8 cellular contexts compared by ENCODE assay signal in the genomic region with DNA sequence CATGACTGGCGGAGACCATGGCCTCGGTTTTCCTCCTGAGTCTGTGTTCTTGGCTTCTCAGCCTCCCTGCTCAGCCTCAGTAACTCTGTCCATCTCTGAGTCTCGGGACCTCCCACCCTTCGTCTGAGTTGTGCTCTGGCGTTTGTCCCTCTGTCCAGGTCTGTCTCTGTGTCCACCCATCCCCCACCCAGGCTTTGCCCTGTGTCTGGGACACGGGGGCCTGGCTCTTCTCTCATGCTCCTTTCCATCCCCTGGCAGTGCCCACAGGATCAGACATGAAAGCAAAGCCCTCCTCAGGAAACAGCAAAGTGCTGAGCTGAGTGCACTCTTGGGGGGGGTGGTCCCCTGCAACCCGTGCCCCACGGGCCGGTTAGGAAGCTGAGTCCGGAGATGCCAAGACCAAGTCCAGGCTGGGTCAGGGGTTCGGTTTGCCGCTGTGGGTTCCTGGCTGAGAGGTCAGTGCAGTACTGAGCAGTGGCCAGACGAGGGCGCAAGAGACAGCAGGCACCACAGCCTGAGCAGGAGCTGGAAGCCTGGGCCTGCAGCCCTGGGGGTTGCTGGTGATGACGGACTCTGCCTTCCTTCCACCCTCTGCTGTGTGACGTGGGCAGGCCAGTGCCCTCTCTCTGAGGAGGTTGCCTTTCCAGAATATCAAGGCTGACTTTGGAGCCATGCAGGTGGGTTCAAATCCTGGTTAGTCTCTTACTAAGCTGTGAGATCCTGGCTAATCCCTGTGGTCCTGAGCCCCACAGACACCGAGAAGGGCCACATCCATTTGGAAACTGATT. TPM values are rescaled to one million over a fixed set of nuclear protein-coding genes. Genes with fewer than 3 reads are reported as not detected.
A peak's percentile ranks its signal among the peaks of the same experiment; 100 is the strongest.
DNase-seq lines count a peak whose midpoint lies in the region; ATAC-seq and TF ChIP-seq lines count a peak whose summit lies in the region.

No MANE protein-coding gene starts in this region.

- no peaks in the 10 kb centered on the region for H3F3A ChIP-seq in PC-3 (ENCODE audit: low read length, unreplicated experiment)

- H3K36me3 ChIP-seq in PC-3 (ENCODE audit: low read depth, low read length) (no peaks in the 10 kb centered on the region), esophagus muscularis mucosa (no peaks in the 10 kb centered on the region)
- H3K36me3 ChIP-seq in naive thymus-derived CD4-positive, alpha-beta T cell (ENCODE audit: control insufficient read depth in 2 of 3, insufficient read depth in 3 of 3, low read length in 3 of 3), result no peaks in the 10 kb centered on the region

- intact Hi-C loops in PC-3 (cut with micrococcal nuclease) (no loop called here), esophagus muscularis mucosa (cut with DNase I) (loop anchor here (2.0 kb wide), 1 partner anchor 91 kb away; no protein-coding TSS in a partner anchor)
- intact Hi-C loops in naive thymus-derived CD4-positive, alpha-beta T cell (cut with micrococcal nuclease), result loop anchor here (1.0 to 5.0 kb wide), 6 partner anchors 49 to 162 kb away; a partner anchor contains a TSS

- H3K9me3 ChIP-seq in PC-3 (ENCODE audit: low read length) (no peaks in the 10 kb centered on the region), esophagus muscularis mucosa (no peaks in the 10 kb centered on the region)
- H3K9me3 ChIP-seq in naive thymus-derived CD4-positive, alpha-beta T cell (ENCODE audit: control insufficient read depth in 2 of 3, low read length in 3 of 3), result no peaks in the 10 kb centered on the region

- TF ChIP-seq EP300 in esophagus muscularis mucosa (IDR thresholded peaks at IDR 0.05), result no peak

- ATAC-seq in GM18517 (IDR thresholded peaks at IDR 0.05; ENCODE audit: unreplicated experiment), result peak; percentile 51
- ATAC-seq in HG03342 (IDR thresholded peaks at IDR 0.05; ENCODE audit: unreplicated experiment), result peak; percentile 39
- ATAC-seq in PC-3, result peak; percentile 93
- ATAC-seq in naive thymus-derived CD4-positive, alpha-beta T cell, result peak; percentile 78
- peak; percentile 80 for ATAC-seq in stimulated activated effector memory CD8-positive, alpha-beta T cell treated with anti-CD3 and anti-CD28 coated beads, Interleukin-12 subunit alpha, Interleukin-12 subunit beta, amount 100 ng/mL, for 72 hours

- no peak overlapping the region for H2AFZ ChIP-seq in PC-3 (ENCODE audit: low read length)

- no peaks in the 10 kb centered on the region for H3K79me2 ChIP-seq in PC-3 (ENCODE audit: low read length)

- DNase-seq in AG08396 (ENCODE audit: low spot score), result peak; percentile 93
- DNase-seq in PC-3, result peak; percentile 72
- DNase-seq in activated T-cell treated with anti-CD3 and anti-CD28 coated beads, Interleukin-2, amount 50 U/mL, for 1 hour, result peak; percentile 85
- DNase-seq in esophagus muscularis mucosa (ENCODE audit: extremely low spot score), result no peak
- DNase-seq in naive thymus-derived CD4-positive, alpha-beta T cell, result peak; percentile 65 to 85 (median 76)
- DNase-seq in stimulated activated effector memory CD8-positive, alpha-beta T cell treated with anti-CD3 and anti-CD28 coated beads, Interleukin-12 subunit alpha, Interleukin-12 subunit beta, amount 100 ng/mL, for 72 hours (ENCODE audit: low spot score in 2 of 2), result peak; percentile 82 to 91

- no peaks in the 10 kb centered on the region for H4K20me1 ChIP-seq in PC-3 (ENCODE audit: low read length)

- CTCF ChIA-PET in PC-3 (lab: Charles Lee), result interaction anchor here (0.6 to 0.7 kb wide), 5 partner anchors 21 to 711 kb away, joined by 3 to 6 read pairs (median 4); a partner anchor contains a TSS
- CTCF ChIA-PET in naive thymus-derived CD4-positive, alpha-beta T cell (lab: Charles Lee), result interaction anchor here (0.6 to 3.1 kb wide), 24 partner anchors 12 to 507 kb away, joined by 3 to 21 read pairs (median 3); a partner anchor contains a TSS

- no peak overlapping the region for H3K4me3 ChIP-seq in PC-3 (ENCODE audit: low read length)
- peak overlapping the region in 3 of 4 donors; percentile 3 to 28 (median 11) for H3K4me3 ChIP-seq in esophagus muscularis mucosa
- H3K4me3 ChIP-seq in naive thymus-derived CD4-positive, alpha-beta T cell (ENCODE audit: low read length), result no peak overlapping the region

- H3K9ac ChIP-seq in PC-3 (ENCODE audit: low read length), result no peak overlapping the region

- H3K4me1 ChIP-seq in PC-3 (ENCODE audit: insufficient read depth, low read length) (no peaks in the 10 kb centered on the region), esophagus muscularis mucosa (peaks cover 16 to 56% (median 41%) of the 10 kb centered on the region in 4 donors)
- peaks cover 27 to 38% of the 10 kb centered on the region in 2 donors for H3K4me1 ChIP-seq in naive thymus-derived CD4-positive, alpha-beta T cell (ENCODE audit: control insufficient read depth in 2 of 2, insufficient read depth in 2 of 2, low read length in 2 of 2)

- H3K27ac Mint-ChIP-seq in naive thymus-derived CD4-positive, alpha-beta T cell, result peak overlapping the region; percentile 31 to 86 (median 76)
- H3K27ac Mint-ChIP-seq in stimulated activated effector memory CD8-positive, alpha-beta T cell treated with anti-CD3 and anti-CD28 coated beads, Interleukin-12 subunit alpha, Interleukin-12 subunit beta, amount 100 ng/mL, for 72 hours, result peak overlapping the region; percentile 90

- 22% methylated on average over 8 of the region's 17 CpGs for WGBS in esophagus muscularis mucosa

- BruUV-seq in PC-3 (replicated peaks; lab: Mats Ljungman, UMichigan), result no TSS peak

- H3K27ac ChIP-seq in PC-3 (ENCODE audit: low read length) (no peak overlapping the region), esophagus muscularis mucosa (replicated peaks in 1 of 4) (peak overlapping the region; percentile 20 to 82 (median 68))
- no peak overlapping the region for H3K27ac ChIP-seq in naive thymus-derived CD4-positive, alpha-beta T cell (ENCODE audit: low read depth, low read length)

- no peaks in the 10 kb centered on the region for H3K27me3 Mint-ChIP-seq in naive thymus-derived CD4-positive, alpha-beta T cell

- H3K27me3 ChIP-seq in PC-3 (ENCODE audit: low read length) (no peaks in the 10 kb centered on the region), esophagus muscularis mucosa (no peaks in the 10 kb centered on the region)
- H3K27me3 ChIP-seq in naive thymus-derived CD4-positive, alpha-beta T cell (ENCODE audit: control insufficient read depth in 2 of 2, insufficient read depth in 2 of 2, low read length in 2 of 2), result no peaks in the 10 kb centered on the region

- no peaks in the 10 kb centered on the region for H3K9me3 Mint-ChIP-seq in naive thymus-derived CD4-positive, alpha-beta T cell
- H3K9me3 Mint-ChIP-seq in stimulated activated effector memory CD8-positive, alpha-beta T cell treated with anti-CD3 and anti-CD28 coated beads, Interleukin-12 subunit alpha, Interleukin-12 subunit beta, amount 100 ng/mL, for 72 hours, result no peaks in the 10 kb centered on the region

- H3K4me2 ChIP-seq in PC-3 (ENCODE audit: low read length), result no peak overlapping the region

- H3K9me2 ChIP-seq in PC-3 (replicated peaks; ENCODE audit: low read length), result no peaks in the 10 kb centered on the region

- H3K4me3 Mint-ChIP-seq in naive thymus-derived CD4-positive, alpha-beta T cell, result peak overlapping the region in 2 of 10 donors; percentile 23 to 77
- peak overlapping the region; percentile 70 for H3K4me3 Mint-ChIP-seq in stimulated activated effector memory CD8-positive, alpha-beta T cell treated with anti-CD3 and anti-CD28 coated beads, Interleukin-12 subunit alpha, Interleukin-12 subunit beta, amount 100 ng/mL, for 72 hours

- peaks cover 26 to 64% (median 47%) of the 10 kb centered on the region in 7 donors for H3K4me1 Mint-ChIP-seq in naive thymus-derived CD4-positive, alpha-beta T cell
- H3K4me1 Mint-ChIP-seq in stimulated activated effector memory CD8-positive, alpha-beta T cell treated with anti-CD3 and anti-CD28 coated beads, Interleukin-12 subunit alpha, Interleukin-12 subunit beta, amount 100 ng/mL, for 72 hours, result peaks cover 54% of the 10 kb centered on the region

- no peaks in the 10 kb centered on the region for H3K36me3 Mint-ChIP-seq in naive thymus-derived CD4-positive, alpha-beta T cell
- no peaks in the 10 kb centered on the region for H3K36me3 Mint-ChIP-seq in stimulated activated effector memory CD8-positive, alpha-beta T cell treated with anti-CD3 and anti-CD28 coated beads, Interleukin-12 subunit alpha, Interleukin-12 subunit beta, amount 100 ng/mL, for 72 hours

- TF ChIP-seq CTCF in PC-3 (conservative IDR thresholded peaks at IDR 0.05; ENCODE audit: low read depth, low read length), result peak; percentile 83
- peak; percentile 94 to 99 (median 97) for TF ChIP-seq CTCF in esophagus muscularis mucosa (IDR thresholded peaks at IDR 0.05)

- TF ChIP-seq POLR2A in esophagus muscularis mucosa (IDR thresholded peaks at IDR 0.05; ENCODE audit: low read depth), result no peak

- POLR2A ChIA-PET in PC-3 (lab: Charles Lee; ENCODE audit: unreplicated experiment), result no interaction called here
- POLR2A ChIA-PET in naive thymus-derived CD4-positive, alpha-beta T cell (lab: Charles Lee), result interaction anchor here (0.7 to 1.9 kb wide), 2 partner anchors 51 to 90 kb away, joined by 4 to 6 read pairs; a partner anchor contains a TSS

RNA-seq across cellular contexts. Expression of a gene that starts 2.5 kb away (rescaled TPM):
- total RNA-seq in PC-3 (2014; rRNA removed) (not detected in 2 replicates), esophagus muscularis mucosa (10 to 100 TPM in 2 of 4 donors, 1 to 10 TPM in 2; 3.7 to 26.0 (median 10.2) TPM)
- 10 to 100 TPM in 1 of 5 experiments, 1 to 10 TPM in 1, under 1 TPM in 2, not detected in 1; 0.27 to 53.7 (median 2.7) TPM for total RNA-seq in naive thymus-derived CD4-positive, alpha-beta T cell
- polyA plus RNA-seq in naive thymus-derived CD4-positive, alpha-beta T cell, result not detected

RNA-seq across cellular contexts. Expression of a gene that starts 20.9 kb away (rescaled TPM):
- total RNA-seq in PC-3 (2014; rRNA removed), result 10.1 and 12.4 TPM in 2 replicates
- 1 to 10 TPM; 2.9 to 8.8 (median 4.4) TPM for total RNA-seq in esophagus muscularis mucosa
- total RNA-seq in naive thymus-derived CD4-positive, alpha-beta T cell, result 10 to 100 TPM in 2 of 5 experiments, 1 to 10 TPM in 3; 4.8 to 12.5 (median 6.3) TPM
- polyA plus RNA-seq in naive thymus-derived CD4-positive, alpha-beta T cell, result 1 to 10 TPM; 2.3 to 3.2 TPM

RNA-seq across cellular contexts. Expression of a gene that starts 50.5 kb away (rescaled TPM):
- total RNA-seq in PC-3 (2014; rRNA removed), result 3.3 and 8.9 TPM in 2 replicates
- total RNA-seq in esophagus muscularis mucosa, result 10 to 100 TPM; 17.9 to 35.4 (median 24.8) TPM
- total RNA-seq in naive thymus-derived CD4-positive, alpha-beta T cell, result 100 to 1,000 TPM; 148 to 260 (median 237) TPM
- 100 to 1,000 TPM in 1 of 2 donors, 10 to 100 TPM in 1; 46.6 to 104 TPM for polyA plus RNA-seq in naive thymus-derived CD4-positive, alpha-beta T cell

Comparison
In these comparisons a context has a peak if more than half of its experiments do, and no peak if none do; other contexts are left out.
1. ATAC-seq: peak in every context shown above with its lines; median percentile 93 in PC-3; 80 in stimulated activated effector memory CD8-positive, alpha-beta T cell treated with anti-CD3 and anti-CD28 coated beads, Interleukin-12 subunit alpha, Interleukin-12 subunit beta, amount 100 ng/mL, for 72 hours; 78 in naive thymus-derived CD4-positive, alpha-beta T cell; 51 in GM18517; 39 in HG03342.
2. H3K27ac ChIP-seq: peak in esophagus muscularis mucosa (4 of 4); none in PC-3 (single experiment) and naive thymus-derived CD4-positive, alpha-beta T cell (single experiment).
3. H3K4me3 ChIP-seq: peak in esophagus muscularis mucosa (3 of 4); none in PC-3 (single experiment) and naive thymus-derived CD4-positive, alpha-beta T cell (single experiment).
4. RNA of a gene that starts 50.5 kb away (total RNA-seq): 148 to 260 TPM in naive thymus-derived CD4-positive, alpha-beta T cell; 17.9 to 35.4 TPM in esophagus muscularis mucosa and 3.3 to 8.9 TPM in PC-3; every median in the first group is over 4 times any median in the second.